Comparison of ENCODE assay signal across 21 cellular contexts in genomic region chr22:29679316-29679715, GRCh38. TPM values are rescaled to one million over a fixed set of nuclear protein-coding genes. Genes with fewer than 3 reads are reported as not detected.
A peak's percentile ranks its signal among the peaks of the same experiment; 100 is the strongest.
DNase-seq lines count a peak whose midpoint lies in the region; ATAC-seq and TF ChIP-seq lines count a peak whose summit lies in the region.
"Had no signal": no experiment of that assay in that cellular context is flagged by ENCODE, and none has a peak within 500 bp of the region (broad histone marks: within the 10 kb centered on the region; RNA-seq: fewer than 3 reads in every experiment).

No MANE protein-coding gene starts in this region.

- H3K4me1 ChIP-seq in IMR-90 (ENCODE audit: control insufficient read depth, insufficient read depth, low read length) (peaks cover 7% of the 10 kb centered on the region), adipocyte (ENCODE audit: control insufficient read depth, insufficient read depth, low read length) (no peaks in the 10 kb centered on the region), Karpas-422 (ENCODE audit: low read length) (peaks cover 9% of the 10 kb centered on the region)
- H3K4me1 ChIP-seq: BLaER1 had no signal

- no peak for TF ChIP-seq RAD21 in IMR-90 (IDR thresholded peaks at IDR 0.05; ENCODE audit: low read length)

- no peak overlapping the region for H3K27ac Mint-ChIP-seq in chondrocyte (ENCODE audit: unreplicated experiment)
- H3K27ac Mint-ChIP-seq: B cell; CD4-positive, alpha-beta T cell had no signal

- H2BK5ac ChIP-seq in IMR-90 (ENCODE audit: low read depth, low read length, poor library complexity, severe bottlenecking) = no peak overlapping the region

- no peaks in the 10 kb centered on the region for H3K9me2 ChIP-seq in Karpas-422 (replicated peaks; ENCODE audit: insufficient read depth, low read length)

- CTCF ChIA-PET in IMR-90 (lab: Yijun Ruan, JAX) = interaction anchor here (1.0 to 2.5 kb wide), 2 partner anchors 9 to 10 kb away, joined by 6 to 9 read pairs; no protein-coding TSS in a partner anchor

- no peak overlapping the region for H3K14ac ChIP-seq in IMR-90 (replicated peaks; ENCODE audit: low read depth, low read length)

- no peaks in the 10 kb centered on the region for H3K79me2 ChIP-seq in Karpas-422 (ENCODE audit: low read length)

- H4K20me1 ChIP-seq in IMR-90 (ENCODE audit: insufficient read depth, low read length) (peaks cover 4% of the 10 kb centered on the region; the same call in 1 of the 2 replicates), Karpas-422 (ENCODE audit: insufficient read depth, low read depth, low read length) (no peaks in the 10 kb centered on the region)
- H4K20me1 ChIP-seq: BLaER1 had no signal

- no peak for TF ChIP-seq POLR2A in IMR-90 (IDR thresholded peaks at IDR 0.05; ENCODE audit: low read depth, low read length)

- no peak overlapping the region for H3K18ac ChIP-seq in IMR-90 (ENCODE audit: low read depth, low read length)

- H3K4me3 ChIP-seq in IMR-90 (ENCODE audit: insufficient read depth, low read depth, low read length) (no peak overlapping the region), adipocyte (ENCODE audit: low read length) (no peak overlapping the region), fibroblast of villous mesenchyme (ENCODE audit: low read depth, low read length) (no peak overlapping the region), Karpas-422 (ENCODE audit: low read length) (no peak overlapping the region)
- H3K4me3 ChIP-seq: BLaER1, GM12878, GM23248 had no signal

- peaks cover 11 to 16% of the 10 kb centered on the region in 2 experiments; a peak in 2 of 4 replicates for H3K79me1 ChIP-seq in IMR-90 (ENCODE audit: low read depth in 1 of 2, low read length in 2 of 2)

- POLR2A ChIA-PET in IMR-90 (lab: Charles Lee; ENCODE audit: unreplicated experiment) = no interaction called here

- H3K9me3 Mint-ChIP-seq in chondrocyte (ENCODE audit: low read depth) = no peaks in the 10 kb centered on the region
- H3K9me3 Mint-ChIP-seq: CD14-positive monocyte; CD4-positive, alpha-beta T cell had no signal

- no peak overlapping the region for H2AFZ ChIP-seq in IMR-90 (replicated peaks; ENCODE audit: low read length, poor library complexity)
- no peak overlapping the region for H2AFZ ChIP-seq in Karpas-422 (ENCODE audit: low read length)
- H2AFZ ChIP-seq: GM23248 had no signal

- dilution Hi-C loops in IMR-90 (cut with HindIII; ENCODE audit: low sequenced_read_pairs, unreplicated experiment) = loop anchor here (25.0 kb wide), 1 partner anchor 358 kb away; no protein-coding TSS in a partner anchor

- no peak overlapping the region for H3K9ac ChIP-seq in IMR-90 (ENCODE audit: low read depth, low read length)
- H3K9ac ChIP-seq in adipocyte (ENCODE audit: low read length) = no peak overlapping the region
- H3K9ac ChIP-seq in Karpas-422 (ENCODE audit: low read length) = no peak overlapping the region
- H3K9ac ChIP-seq: BLaER1, GM23248 had no signal

- no peaks in the 10 kb centered on the region for H3K27me3 ChIP-seq in IMR-90 (ENCODE audit: control insufficient read depth, insufficient read depth, low read length)
- H3K27me3 ChIP-seq in adipocyte (replicated peaks; ENCODE audit: control insufficient read depth, insufficient read depth, low read length) = no peaks in the 10 kb centered on the region
- no peaks in the 10 kb centered on the region for H3K27me3 ChIP-seq in Karpas-422 (ENCODE audit: low read length)
- H3K27me3 ChIP-seq: BLaER1 had no signal

- H3K36me3 ChIP-seq in IMR-90 (ENCODE audit: control insufficient read depth, insufficient read depth, low read length) (peaks cover 70% of the 10 kb centered on the region), adipocyte (ENCODE audit: control insufficient read depth, insufficient read depth, low read length, severe bottlenecking) (peaks cover 88% of the 10 kb centered on the region), Karpas-422 (ENCODE audit: insufficient read depth, low read length) (peaks cover 15% of the 10 kb centered on the region)

- no peak overlapping the region for H3K56ac ChIP-seq in IMR-90 (ENCODE audit: extremely low read depth, insufficient read depth, low read length)

- H3K36me3 Mint-ChIP-seq in chondrocyte (ENCODE audit: low read depth) = peaks cover 44% of the 10 kb centered on the region

- H2AK9ac ChIP-seq in IMR-90 (replicated peaks; ENCODE audit: low read depth, low read length, poor library complexity) = no peak overlapping the region

- in situ Hi-C loops in IMR-90 (cut with MboI; ENCODE audit: low sequenced_read_pairs) = no loop called here

- no peak overlapping the region for H3K23ac ChIP-seq in IMR-90 (ENCODE audit: low read depth, low read length)

- no peak overlapping the region for H2BK120ac ChIP-seq in IMR-90 (ENCODE audit: low read depth, low read length)

- BruUV-seq in IMR-90 (replicated peaks; lab: Mats Ljungman, UMichigan) = no TSS peak

- H4K8ac ChIP-seq in IMR-90 (ENCODE audit: low read depth in 2 of 2, low read length in 2 of 2) = no peak overlapping the region

- peak; percentile 82 for ATAC-seq in IMR-90 (ENCODE audit: low read depth)
- ATAC-seq: GM12878 had no signal

- no CpG with 5 or more reads among the region's 1 CpG for WGBS in IMR-90 (ENCODE audit: extremely low coverage in 2 of 2, insufficient read length in 1 of 2), 2 experiments

- H2AK5ac ChIP-seq in IMR-90 (ENCODE audit: low read depth, low read length) = no peak overlapping the region

- DNase-seq in IMR-90 (peak; percentile 19), adipocyte (ENCODE audit: low read depth) (peak; percentile 54), fibroblast of villous mesenchyme (ENCODE audit: low read depth) (peak; percentile 43), Karpas-422 (no peak), SK-N-DZ (ENCODE audit: low spot score) (no peak), chondrocyte (ENCODE audit: low spot score) (no peak)
- DNase-seq: Calu3; CD4-positive, alpha-beta T cell; COR-L47; DMS53; DMS79 treated with DMSO at 0.1 percent for 48 hours; GM23248; H7; HCEC 1CT had no signal

- no peak overlapping the region for H3K4me3 Mint-ChIP-seq in chondrocyte (ENCODE audit: unreplicated experiment)
- H3K4me3 Mint-ChIP-seq: B cell; CD14-positive monocyte; CD4-positive, alpha-beta T cell had no signal

- no peak overlapping the region for H2BK15ac ChIP-seq in IMR-90 (ENCODE audit: low read depth, low read length)

- H2BK20ac ChIP-seq in IMR-90 (ENCODE audit: low read depth, low read length) = no peak overlapping the region

- H3K4me1 Mint-ChIP-seq in chondrocyte (ENCODE audit: low read depth) = no peaks in the 10 kb centered on the region
- H3K4me1 Mint-ChIP-seq: B cell, CD14-positive monocyte had no signal

- H3K4me2 ChIP-seq in IMR-90 (ENCODE audit: low read depth, low read length) (no peak overlapping the region), Karpas-422 (ENCODE audit: low read depth, low read length, poor library complexity, severe bottlenecking) (no peak overlapping the region)
- H3K4me2 ChIP-seq: BLaER1 had no signal

- intact Hi-C loops in IMR-90 (cut with micrococcal nuclease) = no loop called here

- no peak overlapping the region for H4K91ac ChIP-seq in IMR-90 (ENCODE audit: insufficient read depth, low read depth, low read length)

- H3K27ac ChIP-seq in C4-2B (peak overlapping the region; percentile 44), IMR-90 (ENCODE audit: insufficient read depth, low read length) (no peak overlapping the region), Karpas-422 (ENCODE audit: low read length) (no peak overlapping the region)
- H3K27ac ChIP-seq: 22Rv1, BLaER1, GM23248 had no signal

- TF ChIP-seq CTCF in C4-2B (conservative IDR thresholded peaks at IDR 0.05) = no peak
- no peak for TF ChIP-seq CTCF in IMR-90 (conservative IDR thresholded peaks at IDR 0.05; ENCODE audit: low read depth, low read length)
- TF ChIP-seq CTCF in fibroblast of villous mesenchyme (IDR thresholded peaks at IDR 0.05; ENCODE audit: insufficient read depth, low read depth, low read length) = no peak
- TF ChIP-seq CTCF in chondrocyte (IDR thresholded peaks at IDR 0.05) = no peak

- H3K9me1 ChIP-seq in IMR-90 (ENCODE audit: insufficient read depth, low read length) = peaks cover 3% of the 10 kb centered on the region; the same call in 1 of the 2 replicates

- no peak overlapping the region for H3K4ac ChIP-seq in IMR-90 (ENCODE audit: low read depth, low read length)

- H3K9me3 ChIP-seq in IMR-90 (ENCODE audit: control insufficient read depth, insufficient read depth, low read length) = no peaks in the 10 kb centered on the region
- H3K9me3 ChIP-seq in adipocyte (ENCODE audit: control insufficient read depth, low read length) = no peaks in the 10 kb centered on the region
- no peaks in the 10 kb centered on the region for H3K9me3 ChIP-seq in Karpas-422 (ENCODE audit: low read length)
- H3K9me3 ChIP-seq: BLaER1 had no signal

- no peak overlapping the region for H4K5ac ChIP-seq in IMR-90 (ENCODE audit: low read depth, low read length)

- no peaks in the 10 kb centered on the region for H3K27me3 Mint-ChIP-seq in chondrocyte (ENCODE audit: low read depth)
- H3K27me3 Mint-ChIP-seq: B cell; CD4-positive, alpha-beta T cell had no signal

TF ChIP-seq in IMR-90, 13 proteins besides CTCF, POLR2A, EP300 and RAD21:
- TF ChIP-seq FOS (IDR thresholded peaks at IDR 0.05; ENCODE audit: low read depth, low read length) = no peak
- no peak for TF ChIP-seq CHD1 (IDR thresholded peaks at IDR 0.05; ENCODE audit: low read depth, low read length)
- TF ChIP-seq USF2 (IDR thresholded peaks at IDR 0.05; ENCODE audit: low read depth, low read length) = no peak
- TF ChIP-seq RFX5 (IDR thresholded peaks at IDR 0.05; ENCODE audit: low read depth, low read length) = no peak
TF ChIP-seq in IMR-90: peak in this region for 0.

RNA-seq across cellular contexts. Expression of gene CABP7, which starts 40.5 kb away (rescaled TPM):
- total RNA-seq in IMR-90 (2012; rRNA removed) = under 0.01 TPM in 2 replicates
- 0.03 and 0.06 TPM in 2 replicates for polyA plus RNA-seq in IMR-90 (2012; rRNA removed)
- 0.07 and 0.11 TPM in 2 replicates for polyA plus RNA-seq in IMR-90 (2012; cell fraction: cytosol; rRNA removed)
- polyA plus RNA-seq in IMR-90 (2012; cell fraction: nucleus; rRNA removed; ENCODE audit: low replicate concordance) = 0.05 TPM in 2 replicates
- under 0.01 TPM in 1 of 2 replicates, not detected in the other for total RNA-seq in fibroblast of villous mesenchyme
- not detected in 2 replicates for total RNA-seq in Karpas-422 (2014; rRNA removed; shearing (Covaris generic); ENCODE audit: low replicate concordance)
- polyA plus RNA-seq in SK-N-DZ (2014; cell fraction: cytosol; rRNA removed) = 0.07 and 0.29 TPM in 2 replicates
- 0.03 and 0.05 TPM in 2 replicates for polyA plus RNA-seq in SK-N-DZ (2014; cell fraction: nucleus; rRNA removed)
- total RNA-seq in chondrocyte = not detected in 3 replicates
- total RNA-seq: B cell, Calu3, GM23248, H7 had no signal
- polyA plus RNA-seq: AG04450 had no signal

Comparison
In these comparisons a context has a peak if more than half of its experiments do, and no peak if none do; other contexts are left out.
1. DNase-seq: peak in IMR-90 (single experiment), adipocyte (single experiment) and fibroblast of villous mesenchyme (single experiment); none in Karpas-422 (single experiment), SK-N-DZ (single experiment) and chondrocyte (single experiment).